ENCODE assay signal across 27 cellular contexts in genomic region chr9:135809166-135809565, GRCh38.
DNase-seq lines count a peak whose midpoint lies in the region; ATAC-seq and TF ChIP-seq lines count a peak whose summit lies in the region.
"Had no signal": no experiment of that assay in that cellular context is flagged by ENCODE, and none has a peak within 500 bp of the region (broad histone marks: within the 10 kb centered on the region; RNA-seq: fewer than 3 reads in every experiment).

No MANE protein-coding gene starts in this region.

- no peak overlapping the region for H3K27ac ChIP-seq in fibroblast of lung (ENCODE audit: insufficient read depth, low read length)
- H3K27ac ChIP-seq: cardiac muscle cell, gastrocnemius medialis, pancreas, thoracic aorta, vagina had no signal

- no peak overlapping the region for H3K4me3 Mint-ChIP-seq in progenitor cell of endocrine pancreas (ENCODE audit: low read depth)
- H3K4me3 Mint-ChIP-seq: activated CD8-positive, alpha-beta T cell treated with anti-CD3 and anti-CD28 coated beads for 36 hours; GM23338; natural killer cell treated with Interleukin-12 subunit alpha and Interleukin-12 subunit beta and Interleukin-15 and Interleukin-18, amount 100 ng/mL, for 72 hours had no signal

- H3K27me3 ChIP-seq in fibroblast of lung (ENCODE audit: control insufficient read depth, insufficient read depth, low read length) = no peaks in the 10 kb centered on the region
- H3K27me3 ChIP-seq: cardiac muscle cell, gastrocnemius medialis, pancreas, vagina had no signal

- no peak overlapping the region for H3K4me3 ChIP-seq in fibroblast of lung (replicated peaks in 1 of 4; ENCODE audit: control extremely low read depth in 1 of 4, insufficient read depth in 1 of 4, low read depth in 3 of 4, low read length in 4 of 4)
- H3K4me3 ChIP-seq: cardiac muscle cell, gastrocnemius medialis, GM23338, pancreas, thoracic aorta, vagina had no signal

- peak; percentile 50 for DNase-seq in EH (ENCODE audit: low read depth)
- peak; percentile 71 for DNase-seq in LHCN-M2 (ENCODE audit: low read depth)
- peak; percentile 56 to 79 for DNase-seq in fibroblast of lung (ENCODE audit: low read depth in 2 of 2)
- no peak for DNase-seq in progenitor cell of endocrine pancreas (ENCODE audit: low spot score, unreplicated experiment)
- no peak for DNase-seq in glomerular visceral epithelial cell (ENCODE audit: extremely low spot score)
- no peak for DNase-seq in medulla oblongata (ENCODE audit: extremely low spot score)
- no peak for DNase-seq in cerebellar cortex (ENCODE audit: low spot score)
- DNase-seq: activated CD8-positive, alpha-beta T cell treated with anti-CD3 and anti-CD28 coated beads for 36 hours; activated effector memory CD4-positive, alpha-beta T cell treated with anti-CD3 and anti-CD28 coated beads, Interleukin-2, amount 50 U/mL, for 16 hours; activated T-cell treated with anti-CD3 and anti-CD28 coated beads for 4 hours; gastrocnemius medialis; islet precursor cell; left ventricle myocardium superior; NCI-H1694; NCI-H510A treated with DMSO at 0.1 percent for 48 hours; pancreas; right cardiac atrium; SIG-M5; stimulated activated CD4-positive, alpha-beta T cell treated with anti-CD3 and anti-CD28 coated beads, Interleukin-4, amount 100 ng/mL, for 4 hours; stimulated activated naive CD4-positive, alpha-beta T cell had no signal

- H3K4me1 Mint-ChIP-seq in progenitor cell of endocrine pancreas (ENCODE audit: low read depth) = no peaks in the 10 kb centered on the region

- peaks cover 5% of the 10 kb centered on the region for H3K36me3 ChIP-seq in fibroblast of lung (ENCODE audit: control insufficient read depth, insufficient read depth, low read length)

- H2AFZ ChIP-seq in fibroblast of lung (ENCODE audit: low read length) = no peak overlapping the region
- H2AFZ ChIP-seq: GM23338 had no signal

- H3K9ac ChIP-seq in fibroblast of lung (ENCODE audit: insufficient read depth, low read length) = no peak overlapping the region

- H3K9me3 ChIP-seq in fibroblast of lung (ENCODE audit: control insufficient read depth, insufficient read depth, low read depth, low read length) = no peaks in the 10 kb centered on the region
- H3K9me3 ChIP-seq: gastrocnemius medialis, pancreas, thoracic aorta, vagina had no signal

- no peaks in the 10 kb centered on the region for H3K79me2 ChIP-seq in fibroblast of lung (ENCODE audit: control insufficient read depth, insufficient read depth, low read length)

- TF ChIP-seq CTCF in fibroblast of lung (conservative IDR thresholded peaks at IDR 0.05 in 1 of 2, IDR thresholded peaks at IDR 0.05 in 1 of 2; ENCODE audit: low read depth in 1 of 2, low read length in 2 of 2) (no peak), progenitor cell of endocrine pancreas (IDR thresholded peaks at IDR 0.05; ENCODE audit: unreplicated experiment) (no peak)

- H3K4me1 ChIP-seq in fibroblast of lung (ENCODE audit: control insufficient read depth, extremely low read depth, insufficient read depth, low read length) = peaks cover 4% of the 10 kb centered on the region
- H3K4me1 ChIP-seq: gastrocnemius medialis, pancreas, vagina had no signal

- no peaks in the 10 kb centered on the region for H3K9me3 Mint-ChIP-seq in progenitor cell of endocrine pancreas (ENCODE audit: low read depth)
- H3K9me3 Mint-ChIP-seq: activated CD8-positive, alpha-beta T cell treated with anti-CD3 and anti-CD28 coated beads for 36 hours; GM23338; natural killer cell treated with Interleukin-12 subunit alpha and Interleukin-12 subunit beta and Interleukin-15 and Interleukin-18, amount 100 ng/mL, for 72 hours had no signal

- no peak overlapping the region for H3K4me2 ChIP-seq in fibroblast of lung (ENCODE audit: extremely low read depth, insufficient read depth, low read length)
- H3K4me2 ChIP-seq: GM23338 had no signal

- no peaks in the 10 kb centered on the region for H3K27me3 Mint-ChIP-seq in progenitor cell of endocrine pancreas
- H3K27me3 Mint-ChIP-seq: activated CD8-positive, alpha-beta T cell treated with anti-CD3 and anti-CD28 coated beads for 36 hours; natural killer cell treated with Interleukin-12 subunit alpha and Interleukin-12 subunit beta and Interleukin-15 and Interleukin-18, amount 100 ng/mL, for 72 hours had no signal

- ATAC-seq in GM21390 (IDR thresholded peaks at IDR 0.05; ENCODE audit: unreplicated experiment) = no peak
- ATAC-seq: activated CD4-positive, CD25-positive, alpha-beta regulatory T cell treated with anti-CD3 and anti-CD28 coated beads, Interleukin-2, amount 50 U/mL, for 24 hours; activated CD8-positive, alpha-beta T cell treated with anti-CD3 and anti-CD28 coated beads for 36 hours; gastrocnemius medialis; GM23338; left ventricle myocardium superior; natural killer cell treated with Interleukin-12 subunit alpha and Interleukin-12 subunit beta and Interleukin-15 and Interleukin-18, amount 100 ng/mL, for 72 hours; pancreas; right cardiac atrium had no signal

- H3K36me3 Mint-ChIP-seq in progenitor cell of endocrine pancreas (ENCODE audit: insufficient read depth) = peaks cover 32% of the 10 kb centered on the region

- H4K20me1 ChIP-seq in fibroblast of lung (ENCODE audit: control insufficient read depth, extremely low read depth, insufficient read depth, low read length) = no peaks in the 10 kb centered on the region

- peak overlapping the region; percentile 20 for H3K27ac Mint-ChIP-seq in progenitor cell of endocrine pancreas
- H3K27ac Mint-ChIP-seq: activated CD8-positive, alpha-beta T cell treated with anti-CD3 and anti-CD28 coated beads for 36 hours; GM23338; natural killer cell treated with Interleukin-12 subunit alpha and Interleukin-12 subunit beta and Interleukin-15 and Interleukin-18, amount 100 ng/mL, for 72 hours had no signal

Comparison
In these comparisons a context has a peak if more than half of its experiments do, and no peak if none do; other contexts are left out.
1. DNase-seq: peak in EH (single experiment), LHCN-M2 (single experiment) and fibroblast of lung (2 of 2); none in progenitor cell of endocrine pancreas (single experiment), glomerular visceral epithelial cell (single experiment), medulla oblongata (single experiment) and cerebellar cortex (single experiment).